Comparison of ENCODE assay signal across 8 cellular contexts in genomic region chr14:103074699-103075341, GRCh38.
DNase-seq lines count a peak whose midpoint lies in the region; ATAC-seq lines count a peak whose summit lies in the region.

No MANE protein-coding gene starts in this region.

- no peaks in the 10 kb centered on the region for H3K9me3 Mint-ChIP-seq in effector memory CD8-positive, alpha-beta T cell

- H3K27me3 Mint-ChIP-seq in effector memory CD8-positive, alpha-beta T cell = peaks cover 9 to 24% of the 10 kb centered on the region in 2 donors

- H3K9ac ChIP-seq in mucosa of stomach (ENCODE audit: low read length) = peak overlapping the region; percentile 69

- H3K4me1 ChIP-seq in mucosa of stomach (ENCODE audit: control insufficient read depth, insufficient read depth, low read length) = peaks cover 56% of the 10 kb centered on the region

- H3K27ac Mint-ChIP-seq in effector memory CD8-positive, alpha-beta T cell = no peak overlapping the region

- no peaks in the 10 kb centered on the region for H3K36me3 ChIP-seq in mucosa of stomach (ENCODE audit: control insufficient read depth, insufficient read depth, low read length)

- peaks cover 7% of the 10 kb centered on the region for H3K27me3 ChIP-seq in mucosa of stomach (ENCODE audit: control insufficient read depth, insufficient read depth, low read length)

- H3K36me3 Mint-ChIP-seq in effector memory CD8-positive, alpha-beta T cell (ENCODE audit: insufficient read depth) = no peaks in the 10 kb centered on the region

- no peak overlapping the region for H3K4me3 ChIP-seq in mucosa of stomach (ENCODE audit: low read length)

- H3K4me1 Mint-ChIP-seq in effector memory CD8-positive, alpha-beta T cell (ENCODE audit: low read depth in 2 of 2) = no peaks in the 10 kb centered on the region

- H3K4me3 Mint-ChIP-seq in effector memory CD8-positive, alpha-beta T cell = peak overlapping the region; percentile 20 to 29

- DNase-seq in CD1c-positive myeloid dendritic cell (ENCODE audit: extremely low spot score) (peak; percentile 97), HuH-7.5 (ENCODE audit: low spot score) (peak; percentile 66), NOMO-1 (lab: John Stamatoyannopoulos, UW; ENCODE audit: unreplicated experiment in 2 of 2) (no peak), NCI-H446 (lab: John Stamatoyannopoulos, UW) (no peak), NCI-H510A treated with DMSO at 0.1 percent for 48 hours (lab: John Stamatoyannopoulos, UW) (no peak)
- DNase-seq in effector memory CD8-positive, alpha-beta T cell = no peak

- H3K9me3 ChIP-seq in mucosa of stomach (ENCODE audit: control insufficient read depth, low read length) = no peaks in the 10 kb centered on the region

- ATAC-seq in effector memory CD8-positive, alpha-beta T cell (replicated peaks) = peak; percentile 28
- ATAC-seq in HG02885 (IDR thresholded peaks at IDR 0.05; ENCODE audit: poor library complexity, unreplicated experiment) = no peak

Comparison
In these comparisons a context has a peak if more than half of its experiments do, and no peak if none do; other contexts are left out.
1. DNase-seq: peak in CD1c-positive myeloid dendritic cell (single experiment) and HuH-7.5 (single experiment); none in effector memory CD8-positive, alpha-beta T cell (0 of 3), NOMO-1 (0 of 2), NCI-H446 (0 of 2) and NCI-H510A treated with DMSO at 0.1 percent for 48 hours (single experiment).